1 cellular context compared by ENCODE assay signal in genomic region chr9:111287127-111287526, GRCh38.
TF ChIP-seq lines count a peak whose summit lies in the region.

No MANE protein-coding gene starts in this region.

TF ChIP-seq in SK-N-SH, 30 proteins besides CTCF, POLR2A, EP300 and RAD21 (continued from another document):
- TF ChIP-seq, protein P1, sequence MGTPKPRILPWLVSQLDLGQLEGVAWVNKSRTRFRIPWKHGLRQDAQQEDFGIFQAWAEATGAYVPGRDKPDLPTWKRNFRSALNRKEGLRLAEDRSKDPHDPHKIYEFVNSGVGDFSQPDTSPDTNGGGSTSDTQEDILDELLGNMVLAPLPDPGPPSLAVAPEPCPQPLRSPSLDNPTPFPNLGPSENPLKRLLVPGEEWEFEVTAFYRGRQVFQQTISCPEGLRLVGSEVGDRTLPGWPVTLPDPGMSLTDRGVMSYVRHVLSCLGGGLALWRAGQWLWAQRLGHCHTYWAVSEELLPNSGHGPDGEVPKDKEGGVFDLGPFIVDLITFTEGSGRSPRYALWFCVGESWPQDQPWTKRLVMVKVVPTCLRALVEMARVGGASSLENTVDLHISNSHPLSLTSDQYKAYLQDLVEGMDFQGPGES (IDR thresholded peaks at IDR 0.05; ENCODE audit: low read depth, low read length) = no peak
- TF ChIP-seq NRF1 (IDR thresholded peaks at IDR 0.05; ENCODE audit: low read depth, low read length) (no peak), FOXM1 (IDR thresholded peaks at IDR 0.05; ENCODE audit: low read depth) (no peak), TEAD4 (IDR thresholded peaks at IDR 0.05; ENCODE audit: borderline replicate concordance, insufficient read depth) (no peak)
